Comparison of ENCODE assay signal across 12 cellular contexts in genomic region chr1:150610576-150610975, GRCh38. TPM values are rescaled to one million over a fixed set of nuclear protein-coding genes. Genes with fewer than 3 reads are reported as not detected.
DNase-seq lines count a peak whose midpoint lies in the region; ATAC-seq and TF ChIP-seq lines count a peak whose summit lies in the region.
"Had no signal": no experiment of that assay in that cellular context is flagged by ENCODE, and none has a peak within 500 bp of the region (broad histone marks: within the 10 kb centered on the region; RNA-seq: fewer than 3 reads in every experiment).

No MANE protein-coding gene starts in this region.

- 93% methylated on average over 3 of the region's 4 CpGs for WGBS in right lobe of liver (ENCODE audit: insufficient coverage, low coverage, low lambda C conversion rate, missing lambda C conversion rate)

- H3K36me3 ChIP-seq in right lobe of liver, result no peaks in the 10 kb centered on the region
- H3K36me3 ChIP-seq in BE2C, result peaks cover 21% of the 10 kb centered on the region

- H3K4me1 ChIP-seq in right lobe of liver, result peaks cover 0 to 45% (median 20%) of the 10 kb centered on the region in 4 donors
- H3K4me1 ChIP-seq in BE2C, result no peaks in the 10 kb centered on the region

- H3K27ac Mint-ChIP-seq in T-helper 2 cell treated with Interferon-gamma antibody and Interleukin-4, amounts not matched to agents 5 μg/mL and 100 μg/mL, for 36 hours, result peak overlapping the region; percentile 93

- no peak for TF ChIP-seq CTCF in right lobe of liver (IDR thresholded peaks at IDR 0.05)
- TF ChIP-seq CTCF in BE2C (IDR thresholded peaks at IDR 0.05; ENCODE audit: low read depth, low read length), result no peak

- intact Hi-C loops in right lobe of liver (cut with DNase I), result loop anchor here in 1 of 2 donors (5.0 kb wide), 1 partner anchor 33 kb away; the partner anchor contains the start of gene MCL1

- H3K9me3 ChIP-seq in right lobe of liver, result no peaks in the 10 kb centered on the region
- H3K9me3 ChIP-seq in BE2C, result no peaks in the 10 kb centered on the region

- DNase-seq in T-helper 2 cell treated with Interferon-gamma antibody and Interleukin-4, amounts not matched to agents 5 μg/mL and 100 μg/mL, for 36 hours (ENCODE audit: low spot score), result no peak
- DNase-seq in T-helper 2 cell (no peak), right lobe of liver (no peak), SHP77 (lab: John Stamatoyannopoulos, UW) (no peak), BE2C (no peak)
- DNase-seq: 8988T, NCI-H526 treated with DMSO at 0.1 percent for 48 hours, retina had no signal

- no peak overlapping the region for H3K4me3 ChIP-seq in right lobe of liver
- H3K4me3 ChIP-seq in BE2C (ENCODE audit: low read depth, low read length), result no peak overlapping the region

- H3K27me3 ChIP-seq in right lobe of liver (no peaks in the 10 kb centered on the region), BE2C (no peaks in the 10 kb centered on the region)

- H3K27ac ChIP-seq in angular gyrus (ENCODE audit: low read depth, low read length), result peak overlapping the region; percentile 88
- H3K27ac ChIP-seq in right lobe of liver, result peak overlapping the region; percentile 81 to 97 (median 89)
- H3K27ac ChIP-seq in temporal lobe (ENCODE audit: low read depth, low read length), result peak overlapping the region; percentile 74

- H3K4me1 Mint-ChIP-seq in T-helper 2 cell treated with Interferon-gamma antibody and Interleukin-4, amounts not matched to agents 5 μg/mL and 100 μg/mL, for 36 hours (ENCODE audit: low read depth), result peaks cover 39% of the 10 kb centered on the region

- TF ChIP-seq POLR2A in right lobe of liver (IDR thresholded peaks at IDR 0.05), result no peak

- ATAC-seq in right lobe of liver (no peak), GM21717 (IDR thresholded peaks at IDR 0.05; ENCODE audit: unreplicated experiment) (no peak)

- no peaks in the 10 kb centered on the region for H3K9me3 Mint-ChIP-seq in T-helper 2 cell treated with Interferon-gamma antibody and Interleukin-4, amounts not matched to agents 5 μg/mL and 100 μg/mL, for 36 hours
- H3K9me3 Mint-ChIP-seq: WTC11 had no signal

- no peak overlapping the region for H3K4me3 Mint-ChIP-seq in T-helper 2 cell treated with Interferon-gamma antibody and Interleukin-4, amounts not matched to agents 5 μg/mL and 100 μg/mL, for 36 hours
- H3K4me3 Mint-ChIP-seq: WTC11 had no signal

- peaks cover 15% of the 10 kb centered on the region for H3K36me3 Mint-ChIP-seq in T-helper 2 cell treated with Interferon-gamma antibody and Interleukin-4, amounts not matched to agents 5 μg/mL and 100 μg/mL, for 36 hours (ENCODE audit: low read depth)

- no peaks in the 10 kb centered on the region for H3K27me3 Mint-ChIP-seq in T-helper 2 cell treated with Interferon-gamma antibody and Interleukin-4, amounts not matched to agents 5 μg/mL and 100 μg/mL, for 36 hours (ENCODE audit: low read depth)

RNA-seq across cellular contexts. Expression of gene ENSA, which starts 18.8 kb away (rescaled TPM):
- total RNA-seq in right lobe of liver, result 100 to 1,000 TPM in 2 of 6 experiments, 10 to 100 TPM in 4; 60.4 to 166 (median 71.2) TPM
- 77.2 TPM for total RNA-seq in temporal lobe
- 298 TPM for polyA plus RNA-seq in BE2C (2012; ENCODE audit: insufficient read depth, insufficient read length, low read depth)

RNA-seq across cellular contexts. Expression of gene MCL1, which starts 31.2 kb away (rescaled TPM):
- total RNA-seq in right lobe of liver, result 100 to 1,000 TPM in 5 of 6 experiments, 10 to 100 TPM in 1; 83.6 to 266 (median 158) TPM
- 89.7 TPM for total RNA-seq in temporal lobe
- 88.9 TPM for polyA plus RNA-seq in BE2C (2012; ENCODE audit: insufficient read depth, insufficient read length, low read depth)
